10 cellular contexts compared by ENCODE assay signal in the genomic region with DNA sequence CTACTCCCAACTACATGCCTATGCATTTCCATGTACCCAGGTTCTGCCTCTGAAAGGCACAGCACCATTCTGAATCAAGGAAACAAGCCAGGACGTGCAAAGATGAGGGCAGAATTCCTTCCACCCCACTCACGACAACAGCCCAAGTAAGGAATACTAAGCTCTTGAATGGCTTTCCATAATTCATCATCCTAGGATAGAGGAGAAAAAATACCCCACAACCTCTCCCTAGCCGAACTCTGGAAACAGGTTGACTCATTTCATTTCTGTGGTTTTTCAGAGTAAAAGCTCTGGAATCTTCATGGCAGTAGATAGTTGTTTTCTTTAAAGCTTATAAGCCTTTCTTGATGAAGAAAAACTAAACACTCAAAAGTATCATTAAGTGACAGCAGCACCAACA.
DNase-seq lines count a peak whose midpoint lies in the region; TF ChIP-seq lines count a peak whose summit lies in the region.
"Had no signal": no experiment of that assay in that cellular context is flagged by ENCODE, and none has a peak within 500 bp of the region (broad histone marks: within the 10 kb centered on the region; RNA-seq: fewer than 3 reads in every experiment).

No MANE protein-coding gene starts in this region.

- no peak overlapping the region for H3K14ac ChIP-seq in neuronal stem cell (ENCODE audit: low read length)

- peak overlapping the region; percentile 53 for H3K4me3 ChIP-seq in ACC112 (ENCODE audit: low read depth, low read length)
- no peak overlapping the region for H3K4me3 ChIP-seq in MG63
- H3K4me3 ChIP-seq in epithelial cell of esophagus (ENCODE audit: low read length), result no peak overlapping the region
- peak overlapping the region; percentile 55 for H3K4me3 ChIP-seq in osteoblast (ENCODE audit: insufficient read depth, low read length)
- no peak overlapping the region for H3K4me3 ChIP-seq in neuronal stem cell (ENCODE audit: low read length in 2 of 2)
- H3K4me3 ChIP-seq: ovary had no signal

- H3K4ac ChIP-seq in neuronal stem cell (ENCODE audit: low read length), result no peak overlapping the region

- peak overlapping the region; percentile 77 for H2AFZ ChIP-seq in ACC112 (ENCODE audit: low read length, unreplicated experiment)
- no peak overlapping the region for H2AFZ ChIP-seq in osteoblast (ENCODE audit: low read length)
- H2AFZ ChIP-seq in neuronal stem cell (ENCODE audit: low read length), result no peak overlapping the region

- peak overlapping the region; percentile 76 for H3K27ac ChIP-seq in ACC112 (ENCODE audit: low read depth, low read length)
- H3K27ac ChIP-seq in osteoblast (ENCODE audit: low read depth, low read length), result peak overlapping the region; percentile 98
- H3K27ac ChIP-seq in neuronal stem cell (replicated peaks; ENCODE audit: low read length), result no peak overlapping the region
- H3K27ac ChIP-seq: ovary had no signal

- H4K91ac ChIP-seq in neuronal stem cell (ENCODE audit: low read depth, low read length, poor library complexity), result no peak overlapping the region

- H3K27me3 ChIP-seq in ACC112 (ENCODE audit: insufficient read depth, low read length) (no peaks in the 10 kb centered on the region), MG63 (no peaks in the 10 kb centered on the region), osteoblast (ENCODE audit: insufficient read depth, low read length) (no peaks in the 10 kb centered on the region), neuronal stem cell (ENCODE audit: control insufficient read depth in 3 of 3, insufficient read depth in 3 of 3, low read depth in 1 of 3, low read length in 3 of 3) (no peaks in the 10 kb centered on the region)
- H3K27me3 ChIP-seq: ovary had no signal

- H4K8ac ChIP-seq in neuronal stem cell (ENCODE audit: low read depth, low read length), result no peak overlapping the region

- no peak overlapping the region for H2AK5ac ChIP-seq in neuronal stem cell (ENCODE audit: low read depth, low read length)

- no peak for TF ChIP-seq CTCF in epithelial cell of esophagus (IDR thresholded peaks at IDR 0.05; ENCODE audit: insufficient read depth, low read depth, low read length, missing control alignments)
- TF ChIP-seq CTCF in osteoblast (IDR thresholded peaks at IDR 0.05; ENCODE audit: extremely low read depth, low read depth, low read length), result no peak

- H3K4me1 ChIP-seq in ACC112 (ENCODE audit: control insufficient read depth, insufficient read depth, low read length, unreplicated experiment), result peaks cover 24% of the 10 kb centered on the region
- peaks cover 41% of the 10 kb centered on the region for H3K4me1 ChIP-seq in osteoblast (ENCODE audit: insufficient read depth, low read length)
- peaks cover 0 to 8% of the 10 kb centered on the region in 2 donors for H3K4me1 ChIP-seq in neuronal stem cell (ENCODE audit: control insufficient read depth in 2 of 2, insufficient read depth in 1 of 2, low read depth in 1 of 2, low read length in 2 of 2)

- no peak overlapping the region for H3K23ac ChIP-seq in neuronal stem cell (ENCODE audit: low read depth, low read length, poor library complexity)

- H2BK5ac ChIP-seq in neuronal stem cell (ENCODE audit: low read length), result no peak overlapping the region

- H3K79me2 ChIP-seq in ACC112 (ENCODE audit: control insufficient read depth, insufficient read depth, low read length, unreplicated experiment) (no peaks in the 10 kb centered on the region), osteoblast (ENCODE audit: insufficient read depth, low read length) (peaks cover 22% of the 10 kb centered on the region)

- no CpG with 5 or more reads among the region's 3 CpGs for WGBS in neuronal stem cell (ENCODE audit: extremely low coverage in 2 of 2, insufficient read length in 2 of 2, insufficient replicate concordance in 1 of 2), 2 donors

- H3K18ac ChIP-seq in neuronal stem cell (ENCODE audit: low read length), result no peak overlapping the region

- no peak overlapping the region for H3K9ac ChIP-seq in neuronal stem cell (ENCODE audit: low read depth, low read length, poor library complexity)

- H3K79me1 ChIP-seq in neuronal stem cell (ENCODE audit: low read depth, low read length), result no peaks in the 10 kb centered on the region

- peak overlapping the region; percentile 68 for H3K4me2 ChIP-seq in osteoblast (ENCODE audit: insufficient read depth, low read length)
- H3K4me2 ChIP-seq in neuronal stem cell (ENCODE audit: insufficient read depth, low read length, poor library complexity, severe bottlenecking), result no peak overlapping the region

- H2BK120ac ChIP-seq in neuronal stem cell (ENCODE audit: low read depth, low read length), result no peak overlapping the region

- no peak overlapping the region for H2BK15ac ChIP-seq in neuronal stem cell (ENCODE audit: low read length)

- DNase-seq in MG63 (peak; percentile 45), epithelial cell of esophagus (ENCODE audit: low read depth) (peak; percentile 95), osteoblast (ENCODE audit: insufficient read length, low spot score, missing footprints) (peak; percentile 90), NCI-H2196 (lab: John Stamatoyannopoulos, UW; ENCODE audit: unreplicated experiment) (no peak), putamen (ENCODE audit: low spot score) (no peak), neuronal stem cell (ENCODE audit: low spot score) (no peak), NCI-H146 (lab: John Stamatoyannopoulos, UW) (no peak)
- DNase-seq: NCI-H1436, ovary had no signal

- no peak overlapping the region for H2BK12ac ChIP-seq in neuronal stem cell (ENCODE audit: low read length)

- peaks cover 3% of the 10 kb centered on the region for H4K20me1 ChIP-seq in osteoblast (ENCODE audit: insufficient read depth, low read length)

- H3K9me3 ChIP-seq in MG63, result no peaks in the 10 kb centered on the region; the same call in 1 of the 2 replicates
- H3K9me3 ChIP-seq in osteoblast (ENCODE audit: low read depth, low read length), result no peaks in the 10 kb centered on the region
- H3K9me3 ChIP-seq in neuronal stem cell (replicated peaks in 1 of 2; ENCODE audit: control insufficient read depth in 2 of 2, insufficient read depth in 1 of 2, low read depth in 1 of 2, low read length in 2 of 2), result peaks cover 0 to 4% of the 10 kb centered on the region in 2 donors
- H3K9me3 ChIP-seq: ovary had no signal

- H3K36me3 ChIP-seq in ACC112 (ENCODE audit: insufficient read depth, low read length) (no peaks in the 10 kb centered on the region), MG63 (peaks cover 5% of the 10 kb centered on the region), osteoblast (ENCODE audit: insufficient read depth, low read length) (no peaks in the 10 kb centered on the region), neuronal stem cell (replicated peaks in 1 of 2; ENCODE audit: control insufficient read depth in 2 of 2, insufficient read depth in 2 of 2, low read length in 2 of 2) (peaks cover 0 to 2% of the 10 kb centered on the region in 2 donors)
- H3K36me3 ChIP-seq: ovary had no signal

Comparison
In these comparisons a context has a peak if more than half of its experiments do, and no peak if none do; other contexts are left out.
1. H3K4me3 ChIP-seq: peak in ACC112 (single experiment) and osteoblast (single experiment); none in MG63 (single experiment), epithelial cell of esophagus (single experiment) and neuronal stem cell (0 of 2).
2. DNase-seq: peak in MG63 (single experiment), epithelial cell of esophagus (single experiment) and osteoblast (single experiment); none in NCI-H2196 (single experiment), putamen (single experiment), neuronal stem cell (single experiment) and NCI-H146 (single experiment).